Comparison of ENCODE assay signal across 28 cellular contexts in the genomic region with DNA sequence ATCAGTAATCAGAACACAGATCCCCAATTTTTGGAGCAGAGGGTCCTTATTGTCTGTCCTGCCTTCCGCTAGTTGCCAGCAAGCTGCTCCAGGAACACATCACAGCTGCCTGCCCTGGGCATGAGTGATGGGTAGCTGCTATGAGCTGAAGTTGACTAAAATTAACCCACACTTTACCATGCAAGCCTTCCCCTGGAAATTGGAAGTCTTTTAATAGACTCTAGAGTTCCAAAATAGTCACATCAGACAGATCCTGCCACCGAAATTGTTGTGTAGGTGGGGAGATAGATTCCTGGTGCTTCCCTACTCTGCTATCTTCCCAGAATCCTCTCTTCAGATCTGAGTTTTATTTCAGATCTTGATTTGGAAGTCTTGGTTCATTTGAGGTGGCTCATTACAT.
"Had no signal": no experiment of that assay in that cellular context is flagged by ENCODE, and none has a peak within 500 bp of the region (broad histone marks: within the 10 kb centered on the region; RNA-seq: fewer than 3 reads in every experiment).

No MANE protein-coding gene starts in this region.

- H3K4me3 Mint-ChIP-seq: activated CD4-positive, alpha-beta T cell treated with anti-CD3 and anti-CD28 coated beads for 36 hours; activated CD4-positive, alpha-beta T cell treated with anti-CD3 and anti-CD28 coated beads, Interleukin-2, amount 10 ng/mL, durations not matched to agents 7 days and 5 days; activated CD8-positive, alpha-beta T cell treated with anti-CD3 and anti-CD28 coated beads, Interleukin-2, amount 10 ng/mL, durations not matched to agents 7 days and 5 days; activated naive CD4-positive, alpha-beta T cell treated with anti-CD3 and anti-CD28 coated beads for 36 hours; activated T-cell treated with anti-CD3 and anti-CD28 coated beads, Interleukin-2, amount 50 U/mL, for 24 hours; brain; T-helper 1 cell treated with Interleukin-12 subunit alpha and Interleukin-12 subunit beta and Interleukin-4 antibody, amounts not matched to agents 30 μg/mL and 1 μg/mL, for 36 hours; T-helper 2 cell treated with Interferon-gamma antibody and Interleukin-4, amounts not matched to agents 5 μg/mL and 100 μg/mL, for 36 hours; WTC11 had no signal

- DNase-seq: activated CD4-positive, alpha-beta T cell treated with anti-CD3 and anti-CD28 coated beads for 36 hours; activated CD4-positive, alpha-beta T cell treated with anti-CD3 and anti-CD28 coated beads, Interleukin-2, amount 10 ng/mL, durations not matched to agents 7 days and 5 days; activated CD4-positive, alpha-beta T cell treated with anti-CD3 and anti-CD28 coated beads, Interleukin-2, amount 50 U/mL, for 48 hours; activated CD8-positive, alpha-beta T cell treated with anti-CD3 and anti-CD28 coated beads, Interleukin-2, amount 10 ng/mL, durations not matched to agents 7 days and 5 days; activated gamma-delta T cell; activated naive CD4-positive, alpha-beta T cell treated with anti-CD3 and anti-CD28 coated beads for 36 hours; activated T-cell treated with anti-CD3 and anti-CD28 coated beads, Interleukin-2, amount 50 U/mL, for 24 hours; adrenal gland; central memory CD4-positive, alpha-beta T cell; NCI-H1105; NCI-H1417 treated with DMSO at 0.1 percent for 48 hours; NCI-H2029; NCI-H345; NCI-H524 treated with DMSO at 0.1 percent for 48 hours; NK-92 treated with Interleukin-12 subunit alpha and Interleukin-12 subunit beta, amount 100 ng/mL, for 24 hours; PC-3; Peyer's patch; RPMI8226; SHP77 treated with DMSO at 0.1 percent for 48 hours; SK-N-SH had no signal

- H3K9me3 ChIP-seq: adrenal gland, Peyer's patch, SJSA1, SK-N-SH had no signal

- H3K36me3 Mint-ChIP-seq: activated naive CD4-positive, alpha-beta T cell treated with anti-CD3 and anti-CD28 coated beads, Interleukin-2, amount 50 U/mL, for 72 hours; brain; WTC11 had no signal

- H3K4me1 ChIP-seq: adrenal gland, Peyer's patch, SJSA1 had no signal

- H3K27ac ChIP-seq: adrenal gland, Peyer's patch, SJSA1 had no signal

- H3K4me3 ChIP-seq: adrenal gland, Peyer's patch, SJSA1 had no signal

- H3K27ac Mint-ChIP-seq: activated CD4-positive, alpha-beta T cell treated with anti-CD3 and anti-CD28 coated beads for 36 hours; activated CD4-positive, alpha-beta T cell treated with anti-CD3 and anti-CD28 coated beads, Interleukin-2, amount 10 ng/mL, durations not matched to agents 7 days and 5 days; activated CD8-positive, alpha-beta T cell treated with anti-CD3 and anti-CD28 coated beads, Interleukin-2, amount 10 ng/mL, durations not matched to agents 7 days and 5 days; activated naive CD4-positive, alpha-beta T cell treated with anti-CD3 and anti-CD28 coated beads for 36 hours; activated naive CD4-positive, alpha-beta T cell treated with anti-CD3 and anti-CD28 coated beads, Interleukin-2, amount 50 U/mL, for 72 hours; activated T-cell treated with anti-CD3 and anti-CD28 coated beads, Interleukin-2, amount 50 U/mL, for 24 hours; activated T-helper 2 cell treated with anti-CD3 and anti-CD28 coated beads, Interferon-gamma antibody, Interleukin-2, Interleukin-4, amounts not matched to agents 10 μg/mL and 5 μg/mL and 100 μg/mL, durations not matched to agents 14 hours and 24 hours and 36 hours; brain; T-helper 1 cell treated with Interleukin-12 subunit alpha and Interleukin-12 subunit beta and Interleukin-4 antibody, amounts not matched to agents 30 μg/mL and 1 μg/mL, for 36 hours; T-helper 2 cell treated with Interferon-gamma antibody and Interleukin-4, amounts not matched to agents 5 μg/mL and 100 μg/mL, for 36 hours; WTC11 had no signal

- ATAC-seq: activated CD4-positive, alpha-beta T cell treated with anti-CD3 and anti-CD28 coated beads for 36 hours; activated CD4-positive, CD25-positive, alpha-beta regulatory T cell treated with anti-CD3 and anti-CD28 coated beads, Interleukin-2, amount 50 U/mL, for 24 hours; activated CD8-positive, alpha-beta T cell treated with anti-CD3 and anti-CD28 coated beads, Interleukin-2, amount 10 ng/mL, durations not matched to agents 7 days and 5 days; activated naive CD4-positive, alpha-beta T cell treated with anti-CD3 and anti-CD28 coated beads, Interleukin-2, amount 50 U/mL, for 72 hours; PC-3; WTC11 had no signal

- H3K9ac ChIP-seq: SK-N-SH had no signal

- H3K36me3 ChIP-seq: adrenal gland, Peyer's patch, SJSA1 had no signal

- H3K4me2 ChIP-seq: SK-N-SH had no signal

- H3K4me1 Mint-ChIP-seq: activated CD4-positive, alpha-beta T cell treated with anti-CD3 and anti-CD28 coated beads for 36 hours; activated CD4-positive, alpha-beta T cell treated with anti-CD3 and anti-CD28 coated beads, Interleukin-2, amount 10 ng/mL, durations not matched to agents 7 days and 5 days had no signal

- H3K27me3 Mint-ChIP-seq: activated CD4-positive, alpha-beta T cell treated with anti-CD3 and anti-CD28 coated beads for 36 hours; activated CD4-positive, alpha-beta T cell treated with anti-CD3 and anti-CD28 coated beads, Interleukin-2, amount 10 ng/mL, durations not matched to agents 7 days and 5 days; activated T-cell treated with anti-CD3 and anti-CD28 coated beads, Interleukin-2, amount 50 U/mL, for 24 hours; brain had no signal

- H3K9me3 Mint-ChIP-seq: activated CD4-positive, alpha-beta T cell treated with anti-CD3 and anti-CD28 coated beads, Interleukin-2, amount 10 ng/mL, durations not matched to agents 7 days and 5 days; activated naive CD4-positive, alpha-beta T cell treated with anti-CD3 and anti-CD28 coated beads for 36 hours; activated naive CD4-positive, alpha-beta T cell treated with anti-CD3 and anti-CD28 coated beads, Interleukin-2, amount 50 U/mL, for 72 hours; activated T-cell treated with anti-CD3 and anti-CD28 coated beads, Interleukin-2, amount 50 U/mL, for 24 hours; activated T-helper 2 cell treated with anti-CD3 and anti-CD28 coated beads, Interferon-gamma antibody, Interleukin-2, Interleukin-4, amounts not matched to agents 10 μg/mL and 5 μg/mL and 100 μg/mL, durations not matched to agents 14 hours and 24 hours and 36 hours; brain; T-helper 1 cell treated with Interleukin-12 subunit alpha and Interleukin-12 subunit beta and Interleukin-4 antibody, amounts not matched to agents 30 μg/mL and 1 μg/mL, for 36 hours; T-helper 2 cell treated with Interferon-gamma antibody and Interleukin-4, amounts not matched to agents 5 μg/mL and 100 μg/mL, for 36 hours; WTC11 had no signal

- H3K27me3 ChIP-seq: adrenal gland, Peyer's patch, SJSA1 had no signal
